In genomic region chr13:45473627-45474026, GRCh38 we compare ENCODE assay signal across 9 cellular contexts. TPM values are rescaled to one million over a fixed set of nuclear protein-coding genes. Genes with fewer than 3 reads are reported as not detected.
DNase-seq lines count a peak whose midpoint lies in the region; ATAC-seq and TF ChIP-seq lines count a peak whose summit lies in the region.
"Had no signal": no experiment of that assay in that cellular context is flagged by ENCODE, and none has a peak within 500 bp of the region (broad histone marks: within the 10 kb centered on the region; RNA-seq: fewer than 3 reads in every experiment).

No MANE protein-coding gene starts in this region.

- H3K4me3 Mint-ChIP-seq in stimulated activated effector memory CD8-positive, alpha-beta T cell treated with anti-CD3 and anti-CD28 coated beads, Interleukin-12 subunit alpha, Interleukin-12 subunit beta, amount 100 ng/mL, for 72 hours, result no peak overlapping the region

- no peak overlapping the region for H3K4me2 ChIP-seq in OCI-LY1 (ENCODE audit: low read length)

- no peaks in the 10 kb centered on the region for H3K9me3 Mint-ChIP-seq in stimulated activated effector memory CD8-positive, alpha-beta T cell treated with anti-CD3 and anti-CD28 coated beads, Interleukin-12 subunit alpha, Interleukin-12 subunit beta, amount 100 ng/mL, for 72 hours

- DNase-seq in left ventricle myocardium superior (no peak), left cardiac atrium (no peak), NCI-H510A (lab: John Stamatoyannopoulos, UW) (no peak), NCI-H187 (lab: John Stamatoyannopoulos, UW) (no peak)
- peak; percentile 14 for DNase-seq in effector CD4-positive, alpha-beta T cell
- no peak for DNase-seq in stimulated activated effector memory CD8-positive, alpha-beta T cell treated with anti-CD3 and anti-CD28 coated beads, Interleukin-12 subunit alpha, Interleukin-12 subunit beta, amount 100 ng/mL, for 72 hours (ENCODE audit: low spot score in 2 of 2)
- DNase-seq: lower lobe of right lung had no signal

- H3K9me3 ChIP-seq in OCI-LY1 (ENCODE audit: low read length), result no peaks in the 10 kb centered on the region
- H3K9me3 ChIP-seq: lower lobe of right lung had no signal

- H3K27me3 ChIP-seq in OCI-LY1 (ENCODE audit: insufficient read depth, low read length), result no peaks in the 10 kb centered on the region

- H4K20me1 ChIP-seq in OCI-LY1 (ENCODE audit: insufficient read depth, low read length), result no peaks in the 10 kb centered on the region

- H3K27ac ChIP-seq in OCI-LY1 (ENCODE audit: low read depth, low read length, poor library complexity, severe bottlenecking), result no peak overlapping the region
- H3K27ac ChIP-seq: lower lobe of right lung had no signal

- H2AFZ ChIP-seq in OCI-LY1 (ENCODE audit: low read length), result no peak overlapping the region

- peaks cover 3% of the 10 kb centered on the region for H3K4me1 ChIP-seq in OCI-LY1 (ENCODE audit: insufficient read depth, low read length, severe bottlenecking)

- peaks cover 42% of the 10 kb centered on the region for H3K36me3 Mint-ChIP-seq in stimulated activated effector memory CD8-positive, alpha-beta T cell treated with anti-CD3 and anti-CD28 coated beads, Interleukin-12 subunit alpha, Interleukin-12 subunit beta, amount 100 ng/mL, for 72 hours

- no peak overlapping the region for H3K27ac Mint-ChIP-seq in stimulated activated effector memory CD8-positive, alpha-beta T cell treated with anti-CD3 and anti-CD28 coated beads, Interleukin-12 subunit alpha, Interleukin-12 subunit beta, amount 100 ng/mL, for 72 hours

- H3K36me3 ChIP-seq in OCI-LY1 (ENCODE audit: insufficient read depth, low read length), result peaks cover 6% of the 10 kb centered on the region; the same call in 1 of the 2 replicates

- ATAC-seq in left ventricle myocardium superior (peak; percentile 23), left cardiac atrium (no peak), GM18909 (IDR thresholded peaks at IDR 0.05; ENCODE audit: poor library complexity, unreplicated experiment) (no peak)
- peak; percentile 59 for ATAC-seq in stimulated activated effector memory CD8-positive, alpha-beta T cell treated with anti-CD3 and anti-CD28 coated beads, Interleukin-12 subunit alpha, Interleukin-12 subunit beta, amount 100 ng/mL, for 72 hours
- ATAC-seq: lower lobe of right lung had no signal

- intact Hi-C loops in left ventricle myocardium superior (cut with micrococcal nuclease), result no loop called here
- intact Hi-C loops in left cardiac atrium (cut with DNase I), result no loop called here

- H3K4me3 ChIP-seq in OCI-LY1 (ENCODE audit: low read depth, low read length, poor library complexity, severe bottlenecking), result no peak overlapping the region
- H3K4me3 ChIP-seq: lower lobe of right lung had no signal

- peak; percentile 43; the same call in 1 of the 2 replicates for TF ChIP-seq CTCF in OCI-LY1 (IDR thresholded peaks at IDR 0.05; ENCODE audit: low read length)

- H3K9me2 ChIP-seq in OCI-LY1 (ENCODE audit: low read depth, low read length), result no peaks in the 10 kb centered on the region

- H3K4me1 Mint-ChIP-seq in stimulated activated effector memory CD8-positive, alpha-beta T cell treated with anti-CD3 and anti-CD28 coated beads, Interleukin-12 subunit alpha, Interleukin-12 subunit beta, amount 100 ng/mL, for 72 hours, result peaks cover 60% of the 10 kb centered on the region

- H3K79me2 ChIP-seq in OCI-LY1 (ENCODE audit: insufficient read depth, low read length), result peaks cover 47% of the 10 kb centered on the region

- H3F3A ChIP-seq in OCI-LY1 (ENCODE audit: insufficient read depth, low read length), result no peaks in the 10 kb centered on the region

- no peak overlapping the region for H3K9ac ChIP-seq in OCI-LY1 (ENCODE audit: low read length)

RNA-seq across cellular contexts. Expression of gene COG3, which starts 8.9 kb away (rescaled TPM):
- total RNA-seq in left ventricle myocardium superior, result 15.1 TPM
- total RNA-seq in left cardiac atrium, result 10 to 100 TPM; 11.7 to 18.6 TPM

RNA-seq across cellular contexts. Expression of gene SLC25A30, which starts 55.5 kb away (rescaled TPM):
- total RNA-seq in left ventricle myocardium superior (194 TPM), left cardiac atrium (10 to 100 TPM; 57.9 to 73.8 TPM)

Comparison
In these comparisons a context has a peak if more than half of its experiments do, and no peak if none do; other contexts are left out.
1. ATAC-seq: peak in left ventricle myocardium superior (single experiment) and stimulated activated effector memory CD8-positive, alpha-beta T cell treated with anti-CD3 and anti-CD28 coated beads, Interleukin-12 subunit alpha, Interleukin-12 subunit beta, amount 100 ng/mL, for 72 hours (single experiment); none in left cardiac atrium (0 of 2) and GM18909 (single experiment).